8 cellular contexts compared by ENCODE assay signal in the genomic region with DNA sequence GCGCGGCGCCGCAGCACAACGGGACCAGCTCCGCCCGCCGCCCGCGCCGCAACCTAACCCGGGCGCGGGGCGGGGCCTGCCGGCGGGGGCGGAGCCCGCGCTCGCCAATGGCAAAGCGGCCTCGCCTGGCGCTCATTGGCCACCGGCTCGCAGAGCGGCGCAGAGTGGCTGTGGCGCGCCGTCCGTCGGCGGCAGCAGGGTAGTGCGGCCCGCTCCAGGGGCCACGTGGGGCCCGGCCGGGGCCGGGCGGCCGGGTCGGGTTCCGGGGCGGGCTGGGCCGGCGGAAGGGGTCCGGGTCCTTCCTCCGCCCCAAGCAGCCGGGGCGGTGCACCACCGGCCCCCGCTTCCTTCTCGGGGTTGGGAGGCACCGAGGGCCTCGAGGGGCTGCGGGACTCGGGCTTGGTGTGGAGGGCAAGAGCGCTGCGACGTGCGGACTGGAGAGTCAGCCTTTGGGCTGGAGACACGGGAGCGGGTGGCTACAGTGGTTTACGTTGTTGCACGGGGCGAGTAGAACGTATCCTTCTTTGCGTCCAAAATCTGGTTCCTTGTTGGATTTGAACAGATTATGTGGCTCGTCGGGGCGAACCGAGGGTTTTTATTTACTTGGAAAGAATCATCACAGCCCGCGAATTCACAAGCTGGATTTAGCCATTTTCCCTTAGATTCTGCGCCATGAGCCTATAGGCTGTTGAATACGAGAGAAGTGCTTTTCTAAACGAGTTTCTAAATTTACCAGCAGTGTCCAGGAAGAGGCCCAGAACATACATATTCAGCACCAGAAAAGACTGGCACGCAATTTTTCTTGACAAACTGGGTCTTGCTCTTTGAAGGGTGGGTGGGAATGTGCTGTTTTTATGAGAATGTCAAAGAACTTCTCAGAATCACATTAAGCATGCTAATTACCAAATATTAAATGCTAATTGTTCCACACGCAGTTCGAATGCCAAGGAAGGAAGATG. TPM values are rescaled to one million over a fixed set of nuclear protein-coding genes. Genes with fewer than 3 reads are reported as not detected.
DNase-seq lines count a peak whose midpoint lies in the region; ATAC-seq and TF ChIP-seq lines count a peak whose summit lies in the region.

A gene (minus strand): TSS at position 29 of the 959 bp plus-strand sequence. CDS start 75 bp downstream, outside the sequence.

- H3K9me3 Mint-ChIP-seq in T-helper 2 cell treated with Interferon-gamma antibody and Interleukin-4, amounts not matched to agents 5 μg/mL and 100 μg/mL, for 36 hours: no peaks in the 10 kb centered on the region

- H3K9me3 ChIP-seq in ascending aorta (no peaks in the 10 kb centered on the region), right cardiac atrium (ENCODE audit: control insufficient read depth, low read length) (no peaks in the 10 kb centered on the region), uterus (no peaks in the 10 kb centered on the region)

- H3K4me3 ChIP-seq in ascending aorta (peak within 1 kb of the TSS; percentile 95 to 100), right cardiac atrium (ENCODE audit: low read length) (peak within 1 kb of the TSS; percentile 79), uterus (peak within 1 kb of the TSS; percentile 46 to 76)

- H3K4me3 Mint-ChIP-seq in T-helper 2 cell treated with Interferon-gamma antibody and Interleukin-4, amounts not matched to agents 5 μg/mL and 100 μg/mL, for 36 hours: peak within 1 kb of the TSS; percentile 96

- H3K36me3 ChIP-seq in ascending aorta (peaks cover 16 to 31% of the 10 kb centered on the region in 2 donors), uterus (no peaks in the 10 kb centered on the region)

- peaks cover 33% of the 10 kb centered on the region for H3K36me3 Mint-ChIP-seq in T-helper 2 cell treated with Interferon-gamma antibody and Interleukin-4, amounts not matched to agents 5 μg/mL and 100 μg/mL, for 36 hours (ENCODE audit: low read depth)

- H3K27me3 ChIP-seq in ascending aorta (no peaks in the 10 kb centered on the region), right cardiac atrium (ENCODE audit: control insufficient read depth, insufficient read depth) (no peaks in the 10 kb centered on the region), uterus (no peaks in the 10 kb centered on the region)

- H3K4me1 ChIP-seq in ascending aorta (peaks cover 11 to 16% of the 10 kb centered on the region in 2 donors), right cardiac atrium (ENCODE audit: control insufficient read depth, insufficient read depth, low read length) (no peaks in the 10 kb centered on the region), uterus (peaks cover 5 to 9% of the 10 kb centered on the region in 2 donors)

- intact Hi-C loops in ascending aorta (cut with DNase I) (loop anchor here (1.0 kb wide), 2 partner anchors 23 to 39 kb away; a partner anchor contains a TSS), right cardiac atrium (cut with DNase I) (no loop called here), uterus (cut with DNase I; ENCODE audit: low total_unique reads) (no loop called here)

- ATAC-seq in GM18498 (IDR thresholded peaks at IDR 0.05; ENCODE audit: unreplicated experiment) (peak; percentile 92), HG02938 (IDR thresholded peaks at IDR 0.05; ENCODE audit: unreplicated experiment) (peak; percentile 80), right cardiac atrium (peak; percentile 98 to 99)

- peak; percentile 57 to 70 for TF ChIP-seq POLR2A in uterus (IDR thresholded peaks at IDR 0.05)

- H3K4me1 Mint-ChIP-seq in T-helper 2 cell treated with Interferon-gamma antibody and Interleukin-4, amounts not matched to agents 5 μg/mL and 100 μg/mL, for 36 hours (ENCODE audit: low read depth): peaks cover 28% of the 10 kb centered on the region

- H3K27me3 Mint-ChIP-seq in T-helper 2 cell treated with Interferon-gamma antibody and Interleukin-4, amounts not matched to agents 5 μg/mL and 100 μg/mL, for 36 hours (ENCODE audit: low read depth): no peaks in the 10 kb centered on the region

- H3K27ac ChIP-seq in ascending aorta (peak within 1 kb of the TSS; percentile 52 to 66), right cardiac atrium (ENCODE audit: low read length) (peak within 1 kb of the TSS; percentile 63), uterus (peak within 1 kb of the TSS; percentile 32 to 53)

- under 1% methylated on average over 81 of the region's 81 CpGs for WGBS in right cardiac atrium

- peak in 2 of 3 experiments; percentile 28 to 84 for TF ChIP-seq CTCF in ascending aorta (IDR thresholded peaks at IDR 0.05)
- peak in 3 of 4 experiments; percentile 72 to 89 (median 75) for TF ChIP-seq CTCF in uterus (IDR thresholded peaks at IDR 0.05)

- DNase-seq in NCI-H187 (lab: John Stamatoyannopoulos, UW) (peak; percentile 72 to 77), ascending aorta (ENCODE audit: low spot score in 2 of 2) (peak; percentile 66 to 95), right cardiac atrium (peak; percentile 93 to 98 (median 96)), putamen (ENCODE audit: low spot score) (peak; percentile 92), uterus (peak; percentile 83 to 93)
- peak; percentile 95 for DNase-seq in T-helper 2 cell treated with Interferon-gamma antibody and Interleukin-4, amounts not matched to agents 5 μg/mL and 100 μg/mL, for 36 hours (ENCODE audit: low spot score)

- H3K27ac Mint-ChIP-seq in T-helper 2 cell treated with Interferon-gamma antibody and Interleukin-4, amounts not matched to agents 5 μg/mL and 100 μg/mL, for 36 hours: peak within 1 kb of the TSS; percentile 88

RNA-seq across cellular contexts. Expression of the gene that starts here (rescaled TPM):
- 175 TPM for total RNA-seq in ascending aorta
- total RNA-seq in right cardiac atrium: 10 to 100 TPM; 43.6 to 72.6 (median 65.2) TPM
- polyA plus RNA-seq in right cardiac atrium: 61.6 TPM
- total RNA-seq in uterus: 10 to 100 TPM; 15.5 to 86.3 (median 42.8) TPM

Comparison
In these comparisons a context has a peak if more than half of its experiments do, and no peak if none do; other contexts are left out.
1. Peak in every context shown above with its lines: DNase-seq, ATAC-seq, H3K4me3 ChIP-seq and H3K27ac ChIP-seq.